ENCODE assay signal across 1 cellular context in the genomic region with DNA sequence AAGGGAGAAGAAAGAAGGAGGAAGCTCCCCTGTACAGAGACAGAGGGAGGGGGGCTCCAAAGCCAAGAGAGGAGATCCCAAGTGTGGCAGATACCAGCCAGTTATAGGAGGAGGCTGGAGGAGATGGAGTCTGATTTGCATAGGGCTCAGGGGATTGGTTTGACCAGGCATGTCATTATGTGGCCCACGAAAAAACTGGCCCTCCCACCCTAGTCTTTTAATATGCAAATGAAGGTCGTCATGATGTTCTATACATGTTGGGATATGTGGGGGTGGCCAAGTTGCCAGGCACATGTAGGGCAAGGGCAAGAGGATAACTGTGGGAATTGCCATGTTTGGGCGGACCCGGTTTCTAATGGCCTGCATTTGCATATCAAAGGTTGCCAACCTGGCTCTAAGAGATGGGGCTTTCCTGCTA.
TF ChIP-seq lines count a peak whose summit lies in the region.

No MANE protein-coding gene starts in this region.

TF ChIP-seq in GM23338, 12 proteins besides CTCF, POLR2A, EP300 and RAD21 (continued from another document):
- TF ChIP-seq, protein P1, sequence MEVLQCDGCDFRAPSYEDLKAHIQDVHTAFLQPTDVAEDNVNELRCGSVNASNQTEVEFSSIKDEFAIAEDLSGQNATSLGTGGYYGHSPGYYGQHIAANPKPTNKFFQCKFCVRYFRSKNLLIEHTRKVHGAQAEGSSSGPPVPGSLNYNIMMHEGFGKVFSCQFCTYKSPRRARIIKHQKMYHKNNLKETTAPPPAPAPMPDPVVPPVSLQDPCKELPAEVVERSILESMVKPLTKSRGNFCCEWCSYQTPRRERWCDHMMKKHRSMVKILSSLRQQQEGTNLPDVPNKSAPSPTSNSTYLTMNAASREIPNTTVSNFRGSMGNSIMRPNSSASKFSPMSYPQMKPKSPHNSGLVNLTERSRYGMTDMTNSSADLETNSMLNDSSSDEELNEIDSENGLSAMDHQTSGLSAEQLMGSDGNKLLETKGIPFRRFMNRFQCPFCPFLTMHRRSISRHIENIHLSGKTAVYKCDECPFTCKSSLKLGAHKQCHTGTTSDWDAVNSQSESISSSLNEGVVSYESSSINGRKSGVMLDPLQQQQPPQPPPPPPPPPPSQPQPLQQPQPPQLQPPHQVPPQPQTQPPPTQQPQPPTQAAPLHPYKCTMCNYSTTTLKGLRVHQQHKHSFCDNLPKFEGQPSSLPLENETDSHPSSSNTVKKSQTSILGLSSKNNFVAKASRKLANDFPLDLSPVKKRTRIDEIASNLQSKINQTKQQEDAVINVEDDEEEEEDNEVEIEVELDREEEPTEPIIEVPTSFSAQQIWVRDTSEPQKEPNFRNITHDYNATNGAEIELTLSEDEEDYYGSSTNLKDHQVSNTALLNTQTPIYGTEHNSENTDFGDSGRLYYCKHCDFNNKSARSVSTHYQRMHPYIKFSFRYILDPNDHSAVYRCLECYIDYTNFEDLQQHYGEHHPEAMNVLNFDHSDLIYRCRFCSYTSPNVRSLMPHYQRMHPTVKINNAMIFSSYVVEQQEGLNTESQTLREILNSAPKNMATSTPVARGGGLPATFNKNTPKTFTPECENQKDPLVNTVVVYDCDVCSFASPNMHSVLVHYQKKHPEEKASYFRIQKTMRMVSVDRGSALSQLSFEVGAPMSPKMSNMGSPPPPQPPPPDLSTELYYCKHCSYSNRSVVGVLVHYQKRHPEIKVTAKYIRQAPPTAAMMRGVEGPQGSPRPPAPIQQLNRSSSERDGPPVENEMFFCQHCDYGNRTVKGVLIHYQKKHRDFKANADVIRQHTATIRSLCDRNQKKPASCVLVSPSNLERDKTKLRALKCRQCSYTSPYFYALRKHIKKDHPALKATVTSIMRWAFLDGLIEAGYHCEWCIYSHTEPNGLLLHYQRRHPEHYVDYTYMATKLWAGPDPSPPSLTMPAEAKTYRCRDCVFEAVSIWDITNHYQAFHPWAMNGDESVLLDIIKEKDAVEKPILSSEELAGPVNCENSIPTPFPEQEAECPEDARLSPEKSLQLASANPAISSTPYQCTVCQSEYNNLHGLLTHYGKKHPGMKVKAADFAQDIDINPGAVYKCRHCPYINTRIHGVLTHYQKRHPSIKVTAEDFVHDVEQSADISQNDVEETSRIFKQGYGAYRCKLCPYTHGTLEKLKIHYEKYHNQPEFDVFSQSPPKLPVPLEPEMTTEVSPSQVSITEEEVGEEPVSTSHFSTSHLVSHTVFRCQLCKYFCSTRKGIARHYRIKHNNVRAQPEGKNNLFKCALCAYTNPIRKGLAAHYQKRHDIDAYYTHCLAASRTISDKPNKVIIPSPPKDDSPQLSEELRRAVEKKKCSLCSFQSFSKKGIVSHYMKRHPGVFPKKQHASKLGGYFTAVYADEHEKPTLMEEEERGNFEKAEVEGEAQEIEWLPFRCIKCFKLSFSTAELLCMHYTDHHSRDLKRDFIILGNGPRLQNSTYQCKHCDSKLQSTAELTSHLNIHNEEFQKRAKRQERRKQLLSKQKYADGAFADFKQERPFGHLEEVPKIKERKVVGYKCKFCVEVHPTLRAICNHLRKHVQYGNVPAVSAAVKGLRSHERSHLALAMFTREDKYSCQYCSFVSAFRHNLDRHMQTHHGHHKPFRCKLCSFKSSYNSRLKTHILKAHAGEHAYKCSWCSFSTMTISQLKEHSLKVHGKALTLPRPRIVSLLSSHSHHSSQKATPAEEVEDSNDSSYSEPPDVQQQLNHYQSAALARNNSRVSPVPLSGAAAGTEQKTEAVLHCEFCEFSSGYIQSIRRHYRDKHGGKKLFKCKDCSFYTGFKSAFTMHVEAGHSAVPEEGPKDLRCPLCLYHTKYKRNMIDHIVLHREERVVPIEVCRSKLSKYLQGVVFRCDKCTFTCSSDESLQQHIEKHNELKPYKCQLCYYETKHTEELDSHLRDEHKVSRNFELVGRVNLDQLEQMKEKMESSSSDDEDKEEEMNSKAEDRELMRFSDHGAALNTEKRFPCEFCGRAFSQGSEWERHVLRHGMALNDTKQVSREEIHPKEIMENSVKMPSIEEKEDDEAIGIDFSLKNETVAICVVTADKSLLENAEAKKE (CRISPR knock-in tag; IDR thresholded peaks at IDR 0.05) = peak; percentile 65; the same call in 1 of the 2 replicates
- no peak for TF ChIP-seq EZH2phosphoT487 (IDR thresholded peaks at IDR 0.05; ENCODE audit: unreplicated experiment)
- peak; percentile 67 for TF ChIP-seq CREB1 (CRISPR knock-in tag; IDR thresholded peaks at IDR 0.05; ENCODE audit: low read depth)
- no peak for TF ChIP-seq ZNF331 (CRISPR knock-in tag; IDR thresholded peaks at IDR 0.05; ENCODE audit: low read depth)
TF ChIP-seq in GM23338: peak in this region for 3.
